8 cellular contexts compared by ENCODE assay signal in genomic region chr17:32486091-32486700, GRCh38. TPM values are rescaled to one million over a fixed set of nuclear protein-coding genes. Genes with fewer than 3 reads are reported as not detected.
A peak's percentile ranks its signal among the peaks of the same experiment; 100 is the strongest.
DNase-seq lines count a peak whose midpoint lies in the region; ATAC-seq, FAIRE-seq and TF ChIP-seq lines count a peak whose summit lies in the region.

No MANE protein-coding gene starts in this region.

- peaks cover 12% of the 10 kb centered on the region for H3K4me1 ChIP-seq in cardiac muscle cell (ENCODE audit: low read depth)
- H3K4me1 ChIP-seq in pancreas, result peaks cover 0 to 10% (median 7%) of the 10 kb centered on the region in 3 donors
- peaks cover 17% of the 10 kb centered on the region for H3K4me1 ChIP-seq in upper lobe of right lung

- no peaks in the 10 kb centered on the region for H3K27me3 Mint-ChIP-seq in activated naive CD8-positive, alpha-beta T cell

- no peaks in the 10 kb centered on the region for H3K27me3 ChIP-seq in cardiac muscle cell
- no peaks in the 10 kb centered on the region for H3K27me3 ChIP-seq in pancreas
- no peaks in the 10 kb centered on the region for H3K27me3 ChIP-seq in upper lobe of right lung

- H3K4me1 Mint-ChIP-seq in activated naive CD8-positive, alpha-beta T cell (ENCODE audit: low read depth), result peaks cover 47% of the 10 kb centered on the region

- ATAC-seq in GM21717 (IDR thresholded peaks at IDR 0.05; ENCODE audit: unreplicated experiment) (peak; percentile 38), pancreas (peak; percentile 82 to 84 (median 82)), upper lobe of right lung (peak; percentile 87)

- H3K9me3 Mint-ChIP-seq in activated naive CD8-positive, alpha-beta T cell (ENCODE audit: low read depth), result no peaks in the 10 kb centered on the region

- H3K36me3 ChIP-seq in cardiac muscle cell (no peaks in the 10 kb centered on the region), pancreas (peaks cover 0 to 9% (median 0%) of the 10 kb centered on the region in 3 donors), upper lobe of right lung (peaks cover 18% of the 10 kb centered on the region)

- no peak for FAIRE-seq in pancreas (lab: Jason Lieb, UNC)

- peaks cover 4% of the 10 kb centered on the region for H3K36me3 Mint-ChIP-seq in activated naive CD8-positive, alpha-beta T cell

- H3K9me3 ChIP-seq in cardiac muscle cell (ENCODE audit: low read depth), result no peaks in the 10 kb centered on the region
- H3K9me3 ChIP-seq in pancreas, result no peaks in the 10 kb centered on the region
- H3K9me3 ChIP-seq in upper lobe of right lung, result no peaks in the 10 kb centered on the region

- DNase-seq in DMS114 treated with DMSO at 0.1 percent for 48 hours (lab: John Stamatoyannopoulos, UW; ENCODE audit: unreplicated experiment) (peak; percentile 55), LoVo (ENCODE audit: low spot score) (peak; percentile 84), SK-MEL-5 (ENCODE audit: low read depth, low spot score) (peak; percentile 77), cardiac muscle cell (ENCODE audit: low read depth in 1 of 2, low spot score in 1 of 2) (peak; percentile 81), pancreas (peak; percentile 63 to 88 (median 74)), upper lobe of right lung (peak; percentile 85)

- 4% methylated on average over 35 to 73 of the region's 73 CpGs for WGBS in pancreas, 2 donors

- H3K4me3 ChIP-seq in cardiac muscle cell (peak overlapping the region; percentile 56), pancreas (peak overlapping the region; percentile 28 to 61 (median 45)), upper lobe of right lung (peak overlapping the region; percentile 46)

- H3K27ac ChIP-seq in cardiac muscle cell, result no peak overlapping the region
- peak overlapping the region; percentile 42 to 62 (median 58) for H3K27ac ChIP-seq in pancreas
- H3K27ac ChIP-seq in upper lobe of right lung, result peak overlapping the region; percentile 68

- TF ChIP-seq CTCF in cardiac muscle cell (IDR thresholded peaks at IDR 0.05; ENCODE audit: low read depth, low read length), result no peak
- no peak for TF ChIP-seq CTCF in pancreas (IDR thresholded peaks at IDR 0.05)
- no peak for TF ChIP-seq CTCF in upper lobe of right lung (IDR thresholded peaks at IDR 0.05)

- in situ Hi-C loops in SK-MEL-5 (cut with HindIII; ENCODE audit: low pct_unique_long_range_greater_than_20kb, low sequenced_read_pairs), result no loop called here

- peak overlapping the region; percentile 77 for H3K4me3 Mint-ChIP-seq in activated naive CD8-positive, alpha-beta T cell

- intact Hi-C loops in pancreas (cut with DNase I), result loop anchor here in 1 of 3 donors (10.0 kb wide), 1 partner anchor 269 kb away; no protein-coding TSS in a partner anchor
- intact Hi-C loops in upper lobe of right lung (cut with DNase I), result no loop called here

- H3K27ac Mint-ChIP-seq in activated naive CD8-positive, alpha-beta T cell, result peak overlapping the region; percentile 70

RNA-seq across cellular contexts. Expression of gene CDK5R1, which starts 0.6 kb away (rescaled TPM):
- total RNA-seq in SK-MEL-5 (2014; rRNA removed; shearing (Covaris generic)), result 18.0 and 20.0 TPM in 2 replicates
- polyA plus RNA-seq in SK-MEL-5 (2015; cell fraction: cytosol; rRNA removed), result 19.6 and 26.1 TPM in 2 replicates
- polyA plus RNA-seq in SK-MEL-5 (2015; cell fraction: nucleus; rRNA removed), result 20.8 and 29.0 TPM in 2 replicates
- total RNA-seq in cardiac muscle cell, result 1.7 and 3.5 TPM in 2 replicates
- polyA plus RNA-seq in cardiac muscle cell, result 1.2 and 2.5 TPM in 2 replicates
- total RNA-seq in pancreas, result 1 to 10 TPM in 2 of 6 donors, under 1 TPM in 4; 0.46 to 1.7 (median 0.88) TPM
- polyA plus RNA-seq in pancreas, result 1 to 10 TPM; 1.5 to 5.1 TPM
- total RNA-seq in upper lobe of right lung, result 1.6 TPM

RNA-seq across cellular contexts. Expression of gene PSMD11, which starts 41.9 kb away (rescaled TPM):
- 111 and 119 TPM in 2 replicates for total RNA-seq in SK-MEL-5 (2014; rRNA removed; shearing (Covaris generic))
- 108 and 141 TPM in 2 replicates for polyA plus RNA-seq in SK-MEL-5 (2015; cell fraction: cytosol; rRNA removed)
- polyA plus RNA-seq in SK-MEL-5 (2015; cell fraction: nucleus; rRNA removed), result 119 and 125 TPM in 2 replicates
- total RNA-seq in cardiac muscle cell (28.7 and 42.8 TPM in 2 replicates), pancreas (10 to 100 TPM; 22.1 to 39.4 (median 32.7) TPM), upper lobe of right lung (62.8 TPM)
- polyA plus RNA-seq in cardiac muscle cell (143 and 145 TPM in 2 replicates), pancreas (10 to 100 TPM; 23.5 to 35.6 TPM)
